ENCODE assay signal across 8 cellular contexts in the genomic region with DNA sequence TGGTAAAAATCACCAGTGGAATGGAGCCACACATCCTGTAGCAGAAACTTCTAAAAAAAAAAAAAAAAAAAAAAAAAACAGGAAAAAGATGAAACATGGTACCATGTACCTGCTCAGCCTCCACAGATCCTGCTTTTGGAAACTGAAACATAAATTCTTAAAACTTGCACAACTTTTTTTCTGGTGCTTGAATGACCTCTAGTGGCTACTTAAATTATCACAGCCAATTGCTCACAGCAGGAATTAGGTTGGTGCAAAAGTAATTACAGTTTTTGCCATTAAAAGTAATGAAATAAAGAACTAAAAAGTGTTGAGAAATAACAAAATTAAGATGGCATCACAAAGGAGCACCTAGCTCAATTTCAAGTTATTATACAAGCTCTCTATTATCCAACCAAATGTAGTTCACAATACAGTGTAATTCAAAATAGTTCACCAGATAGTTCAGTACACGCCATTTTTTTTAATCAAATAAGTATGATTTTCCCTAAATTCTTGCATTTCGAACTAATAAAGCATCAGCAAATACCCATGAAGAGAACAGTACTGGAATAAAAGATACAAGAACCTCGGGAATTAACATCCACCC.
DNase-seq lines count a peak whose midpoint lies in the region; ATAC-seq and TF ChIP-seq lines count a peak whose summit lies in the region.

No MANE protein-coding gene starts in this region.

- H3K27me3 ChIP-seq in GM23248 (replicated peaks; ENCODE audit: insufficient read depth) (no peaks in the 10 kb centered on the region), PC-3 (ENCODE audit: low read length) (no peaks in the 10 kb centered on the region)
- no peaks in the 10 kb centered on the region for H3K27me3 ChIP-seq in effector memory CD4-positive, alpha-beta T cell (replicated peaks; ENCODE audit: control insufficient read depth, insufficient read depth, low read length, poor library complexity, severe bottlenecking)

- H3K36me3 Mint-ChIP-seq in osteocyte (ENCODE audit: unreplicated experiment) = no peaks in the 10 kb centered on the region

- H3K27ac Mint-ChIP-seq in osteocyte (ENCODE audit: unreplicated experiment) = no peak overlapping the region

- H2AFZ ChIP-seq in GM23248 (no peak overlapping the region), PC-3 (ENCODE audit: low read length) (no peak overlapping the region)

- H4K20me1 ChIP-seq in GM23248 (ENCODE audit: insufficient read depth) (no peaks in the 10 kb centered on the region), PC-3 (ENCODE audit: low read length) (no peaks in the 10 kb centered on the region)

- CTCF ChIA-PET in PC-3 (lab: Charles Lee) = no interaction called here

- no peaks in the 10 kb centered on the region for H3K27me3 Mint-ChIP-seq in osteocyte (ENCODE audit: unreplicated experiment)

- POLR2A ChIA-PET in PC-3 (lab: Charles Lee; ENCODE audit: unreplicated experiment) = no interaction called here

- no peaks in the 10 kb centered on the region for H3K36me3 ChIP-seq in GM23248 (ENCODE audit: low read depth)
- H3K36me3 ChIP-seq in PC-3 (ENCODE audit: low read depth, low read length) = no peaks in the 10 kb centered on the region
- H3K36me3 ChIP-seq in effector memory CD4-positive, alpha-beta T cell (ENCODE audit: control insufficient read depth, insufficient read depth, low read length) = no peaks in the 10 kb centered on the region

- BruUV-seq in PC-3 (replicated peaks; lab: Mats Ljungman, UMichigan) = no TSS peak

- H3K4me1 Mint-ChIP-seq in osteocyte (ENCODE audit: unreplicated experiment) = peaks cover 1% of the 10 kb centered on the region

- no peaks in the 10 kb centered on the region for H3K79me2 ChIP-seq in GM23248 (ENCODE audit: insufficient read depth)
- H3K79me2 ChIP-seq in PC-3 (ENCODE audit: low read length) = no peaks in the 10 kb centered on the region

- H3K9me3 Mint-ChIP-seq in osteocyte (ENCODE audit: unreplicated experiment) = no peaks in the 10 kb centered on the region

- intact Hi-C loops in PC-3 (cut with micrococcal nuclease) = loop anchor here (1.0 to 10.0 kb wide), 7 partner anchors 185 to 1687 kb away; no protein-coding TSS in a partner anchor

- H3F3A ChIP-seq in GM23248 (ENCODE audit: insufficient read depth) (no peaks in the 10 kb centered on the region), PC-3 (ENCODE audit: low read length, unreplicated experiment) (no peaks in the 10 kb centered on the region)

- in situ Hi-C loops in GM23248 (cut with MboI) = loop anchor here (25.0 kb wide), 2 partner anchors 556 to 1544 kb away; no protein-coding TSS in a partner anchor

- H3K9me3 ChIP-seq in GM23248 (ENCODE audit: low read depth) = no peaks in the 10 kb centered on the region
- no peaks in the 10 kb centered on the region for H3K9me3 ChIP-seq in PC-3 (ENCODE audit: low read length)
- no peaks in the 10 kb centered on the region for H3K9me3 ChIP-seq in effector memory CD4-positive, alpha-beta T cell (ENCODE audit: control insufficient read depth, low read length)

- H3K4me1 ChIP-seq in GM23248 (ENCODE audit: insufficient read depth) = no peaks in the 10 kb centered on the region
- H3K4me1 ChIP-seq in PC-3 (ENCODE audit: insufficient read depth, low read length) = no peaks in the 10 kb centered on the region
- no peaks in the 10 kb centered on the region for H3K4me1 ChIP-seq in effector memory CD4-positive, alpha-beta T cell (ENCODE audit: control insufficient read depth, insufficient read depth, low read length, poor library complexity, severe bottlenecking)

- TF ChIP-seq CTCF in C4-2B (conservative IDR thresholded peaks at IDR 0.05) (peak; percentile 55), PC-3 (conservative IDR thresholded peaks at IDR 0.05; ENCODE audit: low read depth, low read length) (peak; percentile 76), epithelial cell of proximal tubule (conservative IDR thresholded peaks at IDR 0.05; ENCODE audit: low read depth, low read length) (peak; percentile 69), osteocyte (IDR thresholded peaks at IDR 0.05) (peak; percentile 70)

- no peak overlapping the region for H3K4me3 ChIP-seq in GM23248
- no peak overlapping the region for H3K4me3 ChIP-seq in PC-3 (ENCODE audit: low read length)
- H3K4me3 ChIP-seq in epithelial cell of proximal tubule (ENCODE audit: low read depth, low read length) = no peak overlapping the region
- H3K4me3 ChIP-seq in effector memory CD4-positive, alpha-beta T cell (ENCODE audit: insufficient read depth, low read depth, low read length, poor library complexity, severe bottlenecking) = no peak overlapping the region

- H3K27ac ChIP-seq in C4-2B = no peak overlapping the region
- H3K27ac ChIP-seq in GM23248 = no peak overlapping the region
- no peak overlapping the region for H3K27ac ChIP-seq in PC-3 (ENCODE audit: low read length)
- no peak overlapping the region for H3K27ac ChIP-seq in effector memory CD4-positive, alpha-beta T cell (ENCODE audit: insufficient read depth, low read length, poor library complexity, severe bottlenecking)

- no peak overlapping the region for H3K4me3 Mint-ChIP-seq in osteocyte (ENCODE audit: unreplicated experiment)

- H3K9me2 ChIP-seq in GM23248 (ENCODE audit: insufficient read depth) (no peaks in the 10 kb centered on the region), PC-3 (replicated peaks; ENCODE audit: low read length) (no peaks in the 10 kb centered on the region)

- 49 to 52% methylated on average over 3 of the region's 3 CpGs for WGBS in GM23248 (ENCODE audit: low coverage in 1 of 2, low lambda C conversion rate in 2 of 2, missing lambda C conversion rate in 2 of 2), 2 experiments

- peak; percentile 63 for DNase-seq in GM23248
- DNase-seq in PC-3 = peak; percentile 73
- no peak for DNase-seq in epithelial cell of proximal tubule (ENCODE audit: low read depth)
- DNase-seq in osteocyte (ENCODE audit: extremely low spot score, unreplicated experiment) = no peak
- no peak for DNase-seq in effector memory CD4-positive, alpha-beta T cell

- ATAC-seq in PC-3 = no peak; the same call in 1 of the 2 replicates
- no peak for ATAC-seq in HG02973 (IDR thresholded peaks at IDR 0.05; ENCODE audit: unreplicated experiment)
- ATAC-seq in GM18502 (IDR thresholded peaks at IDR 0.05; ENCODE audit: poor library complexity, unreplicated experiment) = no peak

- H3K4me2 ChIP-seq in GM23248 (ENCODE audit: unreplicated experiment) (no peak overlapping the region), PC-3 (ENCODE audit: low read length) (no peak overlapping the region)

- H3K9ac ChIP-seq in GM23248 (no peak overlapping the region), PC-3 (ENCODE audit: low read length) (no peak overlapping the region)

Comparison
In these comparisons a context has a peak if more than half of its experiments do, and no peak if none do; other contexts are left out.
1. DNase-seq: peak in GM23248 (single experiment) and PC-3 (single experiment); none in epithelial cell of proximal tubule (single experiment), osteocyte (single experiment) and effector memory CD4-positive, alpha-beta T cell (0 of 3).
2. Peak in every context shown above with its lines, with median percentiles within 50 percentile points of each other: CTCF ChIP-seq.